ENCODE assay signal across 18 cellular contexts in the genomic region with DNA sequence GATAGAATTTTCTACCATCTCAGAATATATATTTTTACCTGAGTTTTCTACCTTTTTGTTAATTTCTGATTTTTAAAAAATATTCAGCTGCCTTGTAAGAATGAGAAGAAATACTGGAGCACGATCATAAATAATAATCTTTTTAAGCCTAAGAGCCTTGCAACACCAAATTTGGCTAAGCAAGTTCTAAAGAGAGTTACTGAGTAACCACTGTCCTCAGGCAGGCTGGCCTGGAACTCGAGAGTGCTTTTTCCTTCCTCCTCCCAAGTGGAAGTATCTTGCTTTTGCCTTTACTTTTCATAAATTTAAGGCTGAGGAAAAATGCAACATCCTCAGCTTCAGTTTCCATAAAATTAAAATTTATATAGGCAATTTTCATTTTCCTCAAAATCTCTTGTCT. TPM values are rescaled to one million over a fixed set of nuclear protein-coding genes. Genes with fewer than 3 reads are reported as not detected.
A peak's percentile ranks its signal among the peaks of the same experiment; 100 is the strongest.
DNase-seq lines count a peak whose midpoint lies in the region; ATAC-seq, FAIRE-seq and TF ChIP-seq lines count a peak whose summit lies in the region.
"Had no signal": no experiment of that assay in that cellular context is flagged by ENCODE, and none has a peak within 500 bp of the region (broad histone marks: within the 10 kb centered on the region; RNA-seq: fewer than 3 reads in every experiment).

No MANE protein-coding gene starts in this region.

- no peaks in the 10 kb centered on the region for H3K9me3 Mint-ChIP-seq in activated CD4-positive, alpha-beta T cell treated with anti-CD3 and anti-CD28 coated beads for 36 hours (ENCODE audit: low read depth)
- H3K9me3 Mint-ChIP-seq: CD4-positive, CD25-positive, alpha-beta regulatory T cell had no signal

- H3K4me3 ChIP-seq in A549 (no peak overlapping the region), GM23248 (no peak overlapping the region), esophagus muscularis mucosa (no peak overlapping the region), right lobe of liver (no peak overlapping the region)
- H3K4me3 ChIP-seq: HAP-1, PC-9, SJSA1 had no signal

- H3K9ac ChIP-seq in GM23248: no peak overlapping the region

- in situ Hi-C loops in GM23248 (cut with MboI): no loop called here

- H3K79me2 ChIP-seq in GM23248 (ENCODE audit: insufficient read depth): no peaks in the 10 kb centered on the region

- H3K27ac Mint-ChIP-seq in activated CD4-positive, alpha-beta T cell treated with anti-CD3 and anti-CD28 coated beads for 36 hours: no peak overlapping the region
- H3K27ac Mint-ChIP-seq: CD4-positive, CD25-positive, alpha-beta regulatory T cell; IgD-negative memory B cell had no signal

- intact Hi-C loops in esophagus muscularis mucosa (cut with DNase I): no loop called here
- intact Hi-C loops in right lobe of liver (cut with DNase I): no loop called here
- intact Hi-C loops in activated CD4-positive, alpha-beta T cell treated with anti-CD3 and anti-CD28 coated beads for 36 hours (cut with DNase I, micrococcal nuclease): no loop called here

- DNase-seq in A549 (ENCODE audit: low read depth in 1 of 2, low spot score in 1 of 2): no peak
- peak; percentile 33 for DNase-seq in GM23248
- peak; percentile 21 for DNase-seq in esophagus muscularis mucosa (ENCODE audit: extremely low spot score)
- DNase-seq in right lobe of liver: no peak
- no peak for DNase-seq in activated naive CD4-positive, alpha-beta T cell (lab: John Stamatoyannopoulos, UW)
- DNase-seq in hypothalamus (lab: John Stamatoyannopoulos, UW): no peak
- no peak for DNase-seq in SKM-1 (lab: John Stamatoyannopoulos, UW; ENCODE audit: unreplicated experiment)
- no peak for DNase-seq in activated CD4-positive, alpha-beta T cell treated with anti-CD3 and anti-CD28 coated beads for 36 hours
- DNase-seq: AML-193; CD4-positive, CD25-positive, alpha-beta regulatory T cell; NCI-H1436 treated with DMSO at 0.1 percent for 48 hours; NCI-H2081; NCI-H510A treated with DMSO at 0.1 percent for 48 hours; PC-9 had no signal

- no peak for TF ChIP-seq EP300 in A549 (IDR thresholded peaks at IDR 0.05)
- no peak for TF ChIP-seq EP300 in esophagus muscularis mucosa (IDR thresholded peaks at IDR 0.05)

- H3K36me3 Mint-ChIP-seq in activated CD4-positive, alpha-beta T cell treated with anti-CD3 and anti-CD28 coated beads for 36 hours (ENCODE audit: low read depth): peaks cover 2% of the 10 kb centered on the region

- ATAC-seq in A549 (no peak), right lobe of liver (peak; percentile 47 to 63 (median 59))
- ATAC-seq in activated CD4-positive, alpha-beta T cell treated with anti-CD3 and anti-CD28 coated beads for 36 hours: no peak

- TF ChIP-seq RAD21 in A549 (conservative IDR thresholded peaks at IDR 0.05 in 1 of 2, IDR thresholded peaks at IDR 0.05 in 1 of 2): no peak

- H2AFZ ChIP-seq in GM23248: no peak overlapping the region
- H2AFZ ChIP-seq: PC-9 had no signal

- H3K4me2 ChIP-seq in A549: peak overlapping the region; percentile 38
- H3K4me2 ChIP-seq in GM23248 (ENCODE audit: unreplicated experiment): no peak overlapping the region
- H3K4me2 ChIP-seq: PC-9 had no signal

- H3K4me3 Mint-ChIP-seq in activated CD4-positive, alpha-beta T cell treated with anti-CD3 and anti-CD28 coated beads for 36 hours: no peak overlapping the region
- H3K4me3 Mint-ChIP-seq: CD4-positive, CD25-positive, alpha-beta regulatory T cell; IgD-negative memory B cell had no signal

- H3K27me3 Mint-ChIP-seq in activated CD4-positive, alpha-beta T cell treated with anti-CD3 and anti-CD28 coated beads for 36 hours: no peaks in the 10 kb centered on the region
- H3K27me3 Mint-ChIP-seq: CD4-positive, CD25-positive, alpha-beta regulatory T cell; IgD-negative memory B cell had no signal

- H3K9me2 ChIP-seq in GM23248 (ENCODE audit: insufficient read depth): no peaks in the 10 kb centered on the region

- no peaks in the 10 kb centered on the region for H3K4me1 Mint-ChIP-seq in activated CD4-positive, alpha-beta T cell treated with anti-CD3 and anti-CD28 coated beads for 36 hours
- H3K4me1 Mint-ChIP-seq: IgD-negative memory B cell had no signal

- peaks cover 21% of the 10 kb centered on the region; the same call in 1 of the 2 replicates for H3F3A ChIP-seq in GM23248 (ENCODE audit: insufficient read depth)

- 0 out of 2 replicates have a peak, but pooled peaks cover 5% of the 10 kb centered on the region for H3K36me3 ChIP-seq in GM23248 (ENCODE audit: low read depth)
- peaks cover 0 to 6% (median 0%) of the 10 kb centered on the region in 4 donors for H3K36me3 ChIP-seq in esophagus muscularis mucosa
- no peaks in the 10 kb centered on the region for H3K36me3 ChIP-seq in right lobe of liver
- H3K36me3 ChIP-seq: HAP-1 had no signal

- WGBS in A549 (ENCODE audit: missing lambda C conversion rate): 18% methylated on average over 2 of the region's 2 CpGs
- 32 to 43% methylated on average over 2 of the region's 2 CpGs for WGBS in GM23248 (ENCODE audit: low coverage in 1 of 2, low lambda C conversion rate in 2 of 2, missing lambda C conversion rate in 2 of 2), 2 experiments
- 56% methylated on average over 2 of the region's 2 CpGs for WGBS in esophagus muscularis mucosa
- WGBS in right lobe of liver (ENCODE audit: insufficient coverage, low coverage, low lambda C conversion rate, missing lambda C conversion rate): 28% methylated on average over 2 of the region's 2 CpGs

- no peak for TF ChIP-seq POLR2A in A549 (IDR thresholded peaks at IDR 0.05; ENCODE audit: low read length)
- no peak for TF ChIP-seq POLR2A in esophagus muscularis mucosa (IDR thresholded peaks at IDR 0.05; ENCODE audit: low read depth)
- no peak for TF ChIP-seq POLR2A in right lobe of liver (IDR thresholded peaks at IDR 0.05)

- H3K27me3 ChIP-seq in GM23248 (replicated peaks; ENCODE audit: insufficient read depth) (no peaks in the 10 kb centered on the region), esophagus muscularis mucosa (no peaks in the 10 kb centered on the region), right lobe of liver (no peaks in the 10 kb centered on the region)
- H3K27me3 ChIP-seq: SJSA1 had no signal

- CTCF ChIA-PET in A549 (lab: Yijun Ruan, JAX): interaction anchor here (2.0 to 3.1 kb wide), 3 partner anchors 21 to 46 kb away, joined by 4 to 12 read pairs (median 8); no protein-coding TSS in a partner anchor
- CTCF ChIA-PET in activated CD4-positive, alpha-beta T cell treated with anti-CD3 and anti-CD28 coated beads for 36 hours (lab: Charles Lee): interaction anchor here (0.8 to 1.3 kb wide), 4 partner anchors 20 to 137 kb away, joined by 3 read pairs; no protein-coding TSS in a partner anchor

- POLR2A ChIA-PET in A549 (lab: Yijun Ruan, JAX): no interaction called here
- POLR2A ChIA-PET in activated CD4-positive, alpha-beta T cell treated with anti-CD3 and anti-CD28 coated beads for 36 hours (lab: Charles Lee): interaction anchor here (0.7 kb wide), 1 partner anchor 79 kb away, joined by 3 read pairs; no protein-coding TSS in a partner anchor

- no peak for FAIRE-seq in A549 (lab: Jason Lieb, UNC)
- FAIRE-seq: GM19239 had no signal

- no peak for TF ChIP-seq CTCF in A549 (IDR thresholded peaks at IDR 0.05)
- TF ChIP-seq CTCF in esophagus muscularis mucosa (IDR thresholded peaks at IDR 0.05): no peak
- TF ChIP-seq CTCF in right lobe of liver (IDR thresholded peaks at IDR 0.05): no peak

- peaks cover 57% of the 10 kb centered on the region for H3K4me1 ChIP-seq in A549
- no peaks in the 10 kb centered on the region; the same call in 1 of the 2 replicates for H3K4me1 ChIP-seq in GM23248 (ENCODE audit: insufficient read depth)
- peaks cover 0 to 13% (median 0%) of the 10 kb centered on the region in 4 donors for H3K4me1 ChIP-seq in esophagus muscularis mucosa
- peaks cover 0 to 63% (median 27%) of the 10 kb centered on the region in 4 donors for H3K4me1 ChIP-seq in right lobe of liver
- H3K4me1 ChIP-seq: HAP-1 had no signal

- peak overlapping the region; percentile 73 to 82 for H3K27ac ChIP-seq in A549
- H3K27ac ChIP-seq in GM23248: no peak overlapping the region
- no peak overlapping the region for H3K27ac ChIP-seq in esophagus muscularis mucosa (replicated peaks in 1 of 4)
- H3K27ac ChIP-seq in right lobe of liver: peak overlapping the region in 2 of 3 donors; percentile 59 to 81
- H3K27ac ChIP-seq: PC-9, SJSA1 had no signal

- no peaks in the 10 kb centered on the region for H4K20me1 ChIP-seq in GM23248 (ENCODE audit: insufficient read depth)

- peaks cover 6% of the 10 kb centered on the region for H3K9me3 ChIP-seq in A549
- no peaks in the 10 kb centered on the region for H3K9me3 ChIP-seq in GM23248 (ENCODE audit: low read depth)
- H3K9me3 ChIP-seq in esophagus muscularis mucosa: peaks cover 0 to 6% (median 0%) of the 10 kb centered on the region in 4 donors
- no peaks in the 10 kb centered on the region for H3K9me3 ChIP-seq in right lobe of liver
- H3K9me3 ChIP-seq: HAP-1 had no signal

TF ChIP-seq in A549, 52 proteins besides CTCF, POLR2A, EP300 and RAD21:
- TF ChIP-seq, protein P1, sequence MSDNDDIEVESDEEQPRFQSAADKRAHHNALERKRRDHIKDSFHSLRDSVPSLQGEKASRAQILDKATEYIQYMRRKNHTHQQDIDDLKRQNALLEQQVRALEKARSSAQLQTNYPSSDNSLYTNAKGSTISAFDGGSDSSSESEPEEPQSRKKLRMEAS (IDR thresholded peaks at IDR 0.05): no peak
- TF ChIP-seq BHLHE40 (IDR thresholded peaks at IDR 0.05; ENCODE audit: low read depth, low read length) (no peak), MYC (IDR thresholded peaks at IDR 0.05; ENCODE audit: borderline replicate concordance, low read length) (no peak), ZC3H11A (IDR thresholded peaks at IDR 0.05) (no peak), SREBF2 (IDR thresholded peaks at IDR 0.05) (no peak), TP53 (CRISPR knock-in tag; IDR thresholded peaks at IDR 0.05) (no peak), ZSCAN20 (CRISPR knock-in tag; IDR thresholded peaks at IDR 0.05) (no peak)

RNA-seq across cellular contexts. Expression of a gene that starts 21.0 kb away (rescaled TPM):
- polyA plus RNA-seq in A549 (2011; rRNA removed) (329 and 381 TPM in 2 replicates), A549 (2017; fragmentation: RNase III; extraction: RNeasy Plus Mini Kit Qiagen cat#74134 plus additional on column Dnase treatment) (96.4 to 113 TPM (median 106 TPM) in 3 replicates), GM23248 (2016; fragmentation: Nextera tagmentation; extraction: Ambion mirVana) (316 and 320 TPM in 2 replicates)
- 165 and 222 TPM in 2 replicates for polyA plus RNA-seq in A549 (2012; cell fraction: cytosol; rRNA removed)
- polyA plus RNA-seq in A549 (2012; cell fraction: nucleus; rRNA removed): 49.6 and 81.8 TPM in 2 replicates
- 97.8 and 196 TPM in 2 replicates for polyA minus RNA-seq in A549 (2011; rRNA and poly(A)+ RNA removed)
- total RNA-seq in GM23248 (2014; rRNA removed; shearing (Covaris generic)): 144 and 174 TPM in 2 replicates
- total RNA-seq in esophagus muscularis mucosa (10 to 100 TPM; 14.1 to 56.0 (median 34.0) TPM), right lobe of liver (100 to 1,000 TPM in 3 of 6 experiments, 10 to 100 TPM in 3; 40.2 to 228 (median 82.8) TPM)
- 10 to 100 TPM; 21.0 to 31.5 TPM for total RNA-seq in activated CD4-positive, alpha-beta T cell treated with anti-CD3 and anti-CD28 coated beads for 36 hours

Comparison
In these comparisons a context has a peak if more than half of its experiments do, and no peak if none do; other contexts are left out.
1. ATAC-seq: peak in right lobe of liver (4 of 4); none in A549 (0 of 2) and activated CD4-positive, alpha-beta T cell treated with anti-CD3 and anti-CD28 coated beads for 36 hours (single experiment).
2. DNase-seq: peak in GM23248 (single experiment) and esophagus muscularis mucosa (single experiment); none in A549 (0 of 2), right lobe of liver (0 of 3), activated naive CD4-positive, alpha-beta T cell (0 of 4), hypothalamus (0 of 51), SKM-1 (single experiment) and activated CD4-positive, alpha-beta T cell treated with anti-CD3 and anti-CD28 coated beads for 36 hours (single experiment).
3. H3K27ac ChIP-seq: peak in A549 (2 of 2) and right lobe of liver (2 of 3); none in GM23248 (single experiment) and esophagus muscularis mucosa (0 of 4).